In the genomic region with DNA sequence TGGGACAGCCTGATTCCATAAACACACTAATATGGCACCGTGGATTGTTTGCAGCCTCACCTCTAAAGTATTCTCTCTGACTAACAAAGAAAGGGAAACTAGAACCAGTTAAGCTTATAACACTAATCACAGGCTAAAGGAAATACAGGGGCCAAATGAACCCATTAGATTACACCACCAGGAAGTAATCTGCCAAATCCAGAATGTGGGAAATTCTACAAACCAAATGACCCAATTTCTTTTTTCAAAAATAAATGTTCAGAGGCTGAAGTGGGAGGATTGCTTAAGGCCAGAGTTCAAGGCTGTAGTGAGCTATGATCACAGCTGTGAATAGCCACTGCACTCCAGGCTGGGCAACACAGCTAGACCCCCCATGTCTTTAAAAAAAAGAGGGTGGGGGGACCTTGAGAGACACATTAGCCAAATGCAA, we compare ENCODE assay signal across 8 cellular contexts. TPM values are rescaled to one million over a fixed set of nuclear protein-coding genes. Genes with fewer than 3 reads are reported as not detected.
DNase-seq lines count a peak whose midpoint lies in the region; ATAC-seq, FAIRE-seq and TF ChIP-seq lines count a peak whose summit lies in the region.

No MANE protein-coding gene starts in this region.

- H4K20me1 ChIP-seq in GM23338 (replicated peaks; ENCODE audit: insufficient read depth), result no peaks in the 10 kb centered on the region

- FAIRE-seq in urothelium cell line (lab: Jason Lieb, UNC), result no peak

- peaks cover 23% of the 10 kb centered on the region for H3K4me1 Mint-ChIP-seq in GM23338
- H3K4me1 Mint-ChIP-seq in activated T-helper 17 cell treated with anti-CD3 and anti-CD28 coated beads, Interleukin-2, amount 50 U/mL, for 72 hours, result peaks cover 5% of the 10 kb centered on the region
- H3K4me1 Mint-ChIP-seq in immature natural killer cell, result peaks cover 23 to 35% of the 10 kb centered on the region in 2 donors

- H3K36me3 Mint-ChIP-seq in GM23338 (ENCODE audit: low read depth) (no peaks in the 10 kb centered on the region; the same call in 2 of the 3 replicates), immature natural killer cell (peaks cover 0 to 11% (median 0%) of the 10 kb centered on the region in 3 donors)
- H3K36me3 Mint-ChIP-seq in activated T-helper 17 cell treated with anti-CD3 and anti-CD28 coated beads, Interleukin-2, amount 50 U/mL, for 72 hours (ENCODE audit: low read depth), result peaks cover 16% of the 10 kb centered on the region

- H3K9me2 ChIP-seq in GM23338 (ENCODE audit: insufficient read depth), result no peaks in the 10 kb centered on the region

- peaks cover 13% of the 10 kb centered on the region; the same call in 1 of the 2 replicates for H3F3A ChIP-seq in GM23338 (replicated peaks; ENCODE audit: low read depth)

- no peak for TF ChIP-seq CTCF in GM23338 (conservative IDR thresholded peaks at IDR 0.05; ENCODE audit: low read depth in 2 of 2)

- ATAC-seq in GM23338, result no peak
- ATAC-seq in activated T-helper 17 cell treated with anti-CD3 and anti-CD28 coated beads, Interleukin-2, amount 50 U/mL, for 72 hours (replicated peaks), result peak; percentile 23
- no peak for ATAC-seq in HG03460 (IDR thresholded peaks at IDR 0.05; ENCODE audit: unreplicated experiment)
- no peak for ATAC-seq in GM18520 (IDR thresholded peaks at IDR 0.05; ENCODE audit: unreplicated experiment)

- peak overlapping the region; percentile 78; the same call in 1 of the 2 replicates for H3K4me3 ChIP-seq in GM23338

- H3K4me2 ChIP-seq in GM23338, result peak overlapping the region; percentile 86; the same call in 1 of the 2 replicates

- no peak overlapping the region for H3K27ac ChIP-seq in GM23338 (ENCODE audit: low read depth)

- peaks cover 16% of the 10 kb centered on the region for H3K27me3 Mint-ChIP-seq in GM23338 (ENCODE audit: insufficient read depth, low read depth, poor library complexity)
- H3K27me3 Mint-ChIP-seq in activated T-helper 17 cell treated with anti-CD3 and anti-CD28 coated beads, Interleukin-2, amount 50 U/mL, for 72 hours, result no peaks in the 10 kb centered on the region
- H3K27me3 Mint-ChIP-seq in immature natural killer cell (ENCODE audit: low read depth in 3 of 3), result peaks cover 0 to 12% (median 10%) of the 10 kb centered on the region in 3 donors

- H3K4me3 Mint-ChIP-seq in GM23338 (peak overlapping the region; percentile 75; the same call in 2 of the 3 replicates), immature natural killer cell (peak overlapping the region; percentile 86 to 91 (median 87))
- peak overlapping the region; percentile 92 for H3K4me3 Mint-ChIP-seq in activated T-helper 17 cell treated with anti-CD3 and anti-CD28 coated beads, Interleukin-2, amount 50 U/mL, for 72 hours

- H3K36me3 ChIP-seq in GM23338 (ENCODE audit: insufficient read depth), result no peaks in the 10 kb centered on the region

- H3K79me2 ChIP-seq in GM23338 (replicated peaks; ENCODE audit: insufficient read depth), result no peaks in the 10 kb centered on the region; the same call in 1 of the 2 replicates

- H3K27me3 ChIP-seq in GM23338 (ENCODE audit: insufficient read depth), result peaks cover 10% of the 10 kb centered on the region; the same call in 1 of the 2 replicates

- H3K4me1 ChIP-seq in GM23338 (ENCODE audit: insufficient read depth), result peaks cover 34% of the 10 kb centered on the region

- H3K27ac Mint-ChIP-seq in GM23338 (no peak overlapping the region), immature natural killer cell (peak overlapping the region; percentile 89 to 95 (median 90))
- H3K27ac Mint-ChIP-seq in activated T-helper 17 cell treated with anti-CD3 and anti-CD28 coated beads, Interleukin-2, amount 50 U/mL, for 72 hours, result peak overlapping the region; percentile 79

- no peaks in the 10 kb centered on the region for H3K9me3 Mint-ChIP-seq in GM23338
- no peaks in the 10 kb centered on the region for H3K9me3 Mint-ChIP-seq in activated T-helper 17 cell treated with anti-CD3 and anti-CD28 coated beads, Interleukin-2, amount 50 U/mL, for 72 hours
- H3K9me3 Mint-ChIP-seq in immature natural killer cell, result no peaks in the 10 kb centered on the region

- no peak overlapping the region for H2AFZ ChIP-seq in GM23338

- DNase-seq in AG20443 (ENCODE audit: low spot score) (peak; percentile 57), GM23338 (ENCODE audit: low spot score) (no peak), immature natural killer cell (peak; percentile 9 to 11 (median 10)), stromal cell of bone marrow (ENCODE audit: low read depth) (peak; percentile 18), urothelium cell line (ENCODE audit: low spot score) (no peak)

TF ChIP-seq in GM23338, 12 proteins besides CTCF, POLR2A, EP300 and RAD21:
- no peak for TF ChIP-seq JUNB (IDR thresholded peaks at IDR 0.05; ENCODE audit: unreplicated experiment)
- TF ChIP-seq EZH2 (IDR thresholded peaks at IDR 0.05; ENCODE audit: low read depth, unreplicated experiment), result no peak
- no peak for TF ChIP-seq EZH2phosphoT487 (IDR thresholded peaks at IDR 0.05; ENCODE audit: unreplicated experiment)

RNA-seq across cellular contexts. Expression of a gene that starts 1.5 kb away (rescaled TPM):
- total RNA-seq in GM23338 (2014; rRNA removed; shearing (Covaris generic)), result 18.8 and 29.8 TPM in 2 replicates
- 24.6 and 25.1 TPM in 2 replicates for polyA plus RNA-seq in GM23338 (2016; fragmentation: Nextera tagmentation; extraction: Ambion mirVana)
- 10 to 100 TPM; 34.4 to 38.1 TPM for total RNA-seq in activated T-helper 17 cell treated with anti-CD3 and anti-CD28 coated beads, Interleukin-2, amount 50 U/mL, for 72 hours
- 10 to 100 TPM; 65.0 to 81.0 (median 67.8) TPM for polyA plus RNA-seq in immature natural killer cell

RNA-seq across cellular contexts. Expression of a gene that starts 58.4 kb away (rescaled TPM):
- 47.4 and 52.1 TPM in 2 replicates for total RNA-seq in GM23338 (2014; rRNA removed; shearing (Covaris generic))
- 38.5 and 41.8 TPM in 2 replicates for polyA plus RNA-seq in GM23338 (2016; fragmentation: Nextera tagmentation; extraction: Ambion mirVana)
- total RNA-seq in activated T-helper 17 cell treated with anti-CD3 and anti-CD28 coated beads, Interleukin-2, amount 50 U/mL, for 72 hours, result 10 to 100 TPM; 18.8 to 21.5 TPM
- polyA plus RNA-seq in immature natural killer cell, result 10 to 100 TPM; 53.5 to 69.6 (median 54.0) TPM

Comparison
In these comparisons a context has a peak if more than half of its experiments do, and no peak if none do; other contexts are left out.
1. DNase-seq: peak in AG20443 (single experiment), immature natural killer cell (3 of 3) and stromal cell of bone marrow (single experiment); none in GM23338 (single experiment) and urothelium cell line (single experiment).
2. Peak in every context shown above with its lines, with median percentiles within 50 percentile points of each other: H3K4me3 Mint-ChIP-seq.